In genomic region chr18:30134020-30134419, GRCh38 we compare ENCODE assay signal across 8 cellular contexts.
"Had no signal": no experiment of that assay in that cellular context is flagged by ENCODE, and none has a peak within 500 bp of the region (broad histone marks: within the 10 kb centered on the region; RNA-seq: fewer than 3 reads in every experiment).

No MANE protein-coding gene starts in this region.

- ATAC-seq: GM12878 had no signal

- DNase-seq: GDM1, GF-D8 had no signal

- H3K4me3 ChIP-seq: GM12878 had no signal

- FAIRE-seq: G401.6, GM12878, GM12891, GM12892, GM18507, GM19239 had no signal
